11 cellular contexts compared by ENCODE assay signal in the genomic region with DNA sequence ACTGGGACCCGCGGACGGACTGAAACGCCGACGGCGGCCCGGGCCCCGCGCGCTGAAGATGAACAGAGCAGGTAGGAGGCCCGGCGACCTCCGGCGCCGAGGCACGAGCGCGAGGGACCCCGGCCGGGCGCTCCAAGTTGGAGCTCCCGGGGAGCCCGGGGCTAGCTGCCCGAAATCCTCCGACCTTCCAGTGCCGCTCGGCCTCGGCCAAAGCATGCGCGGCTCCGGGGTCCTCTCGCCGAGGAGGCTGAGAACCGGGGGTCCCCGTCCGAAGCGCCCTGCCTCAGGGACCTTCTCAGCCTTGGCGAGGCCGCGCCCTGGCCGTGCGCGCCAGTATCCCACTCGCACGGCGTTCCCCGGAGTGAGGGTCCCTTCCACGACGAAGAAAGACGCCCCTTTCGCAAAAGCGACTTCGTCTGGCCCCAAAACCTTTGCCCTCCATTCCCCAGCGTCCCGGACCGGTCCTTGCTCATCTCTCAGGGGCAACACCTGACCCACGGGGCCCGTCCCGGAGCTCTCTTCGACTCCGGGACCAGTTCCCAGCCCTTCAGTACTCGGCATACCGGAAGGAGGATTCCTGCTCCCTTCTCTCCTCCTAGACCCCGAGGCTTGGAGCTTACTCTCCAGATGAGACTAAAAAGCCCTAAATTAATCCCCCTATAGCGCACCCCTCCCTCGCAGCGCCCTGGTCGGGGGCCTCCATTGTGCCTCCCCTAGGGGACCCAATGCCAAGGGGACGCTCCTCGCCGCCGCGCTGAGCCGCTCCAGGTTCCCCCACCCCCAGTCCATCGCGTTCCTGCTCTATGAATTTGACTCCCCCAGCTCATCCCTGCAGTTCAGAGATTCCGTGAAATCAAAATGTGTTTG. TPM values are rescaled to one million over a fixed set of nuclear protein-coding genes. Genes with fewer than 3 reads are reported as not detected.
DNase-seq lines count a peak whose midpoint lies in the region; ATAC-seq and TF ChIP-seq lines count a peak whose summit lies in the region.
"Had no signal": no experiment of that assay in that cellular context is flagged by ENCODE, and none has a peak within 500 bp of the region (broad histone marks: within the 10 kb centered on the region; RNA-seq: fewer than 3 reads in every experiment).

No MANE protein-coding gene starts in this region.

- peaks cover 6% of the 10 kb centered on the region for H3K36me3 Mint-ChIP-seq in T-helper 17 cell (ENCODE audit: low read depth)
- H3K36me3 Mint-ChIP-seq in endothelial cell (ENCODE audit: low read depth, unreplicated experiment) = peaks cover 36% of the 10 kb centered on the region
- H3K36me3 Mint-ChIP-seq in stimulated activated memory B cell treated with anti-CD40 and anti-IgM and Interleukin-4, amounts not matched to agents 10 μg/mL and 1 μg/mL and 100 μg/mL, for 72 hours = no peaks in the 10 kb centered on the region

- H3K27ac Mint-ChIP-seq in T-helper 17 cell = no peak overlapping the region
- peak overlapping the region; percentile 96 for H3K27ac Mint-ChIP-seq in endothelial cell (ENCODE audit: unreplicated experiment)
- no peak overlapping the region for H3K27ac Mint-ChIP-seq in stimulated activated memory B cell treated with anti-CD40 and anti-IgM and Interleukin-4, amounts not matched to agents 10 μg/mL and 1 μg/mL and 100 μg/mL, for 72 hours

- no peaks in the 10 kb centered on the region for H3K9me3 ChIP-seq in T-helper 17 cell (ENCODE audit: control insufficient read depth, low read length, poor library complexity, severe bottlenecking)
- no peaks in the 10 kb centered on the region for H3K9me3 ChIP-seq in mesenchymal stem cell (ENCODE audit: control insufficient read depth, low read length)
- H3K9me3 ChIP-seq: neutrophil had no signal

- H3K36me3 ChIP-seq in mesenchymal stem cell (ENCODE audit: control insufficient read depth in 1 of 2, insufficient read depth in 2 of 2, low read depth in 1 of 2, low read length in 2 of 2) = no peaks in the 10 kb centered on the region
- H3K36me3 ChIP-seq: neutrophil had no signal

- no peak overlapping the region for H3K23ac ChIP-seq in mesenchymal stem cell (ENCODE audit: low read length in 2 of 2)

- peaks cover 88% of the 10 kb centered on the region for H3K27me3 Mint-ChIP-seq in T-helper 17 cell
- H3K27me3 Mint-ChIP-seq in endothelial cell (ENCODE audit: unreplicated experiment) = peaks cover 26% of the 10 kb centered on the region
- peaks cover 81% of the 10 kb centered on the region for H3K27me3 Mint-ChIP-seq in stimulated activated memory B cell treated with anti-CD40 and anti-IgM and Interleukin-4, amounts not matched to agents 10 μg/mL and 1 μg/mL and 100 μg/mL, for 72 hours

- H3K18ac ChIP-seq in mesenchymal stem cell (ENCODE audit: low read depth in 1 of 2, low read length in 2 of 2) = no peak overlapping the region

- H3K27me3 ChIP-seq in mesenchymal stem cell (ENCODE audit: control insufficient read depth in 1 of 2, insufficient read depth in 1 of 2, low read length in 2 of 2) = peaks cover 64 to 86% of the 10 kb centered on the region in 2 experiments

- H3K4me2 ChIP-seq in mesenchymal stem cell (ENCODE audit: low read length, poor library complexity, severe bottlenecking) = no peak overlapping the region

- TF ChIP-seq CTCF in endothelial cell (IDR thresholded peaks at IDR 0.05; ENCODE audit: unreplicated experiment) = no peak

- H3K9ac ChIP-seq in mesenchymal stem cell (ENCODE audit: low read length) = peak overlapping the region; percentile 43

- no peak overlapping the region for H3K14ac ChIP-seq in mesenchymal stem cell (ENCODE audit: low read length in 2 of 2)

- peaks cover 2% of the 10 kb centered on the region for H3K4me1 ChIP-seq in mesenchymal stem cell (ENCODE audit: control insufficient read depth, insufficient read depth, low read depth, low read length)

- H3K4ac ChIP-seq in mesenchymal stem cell (ENCODE audit: low read depth in 1 of 2, low read length in 2 of 2) = no peak overlapping the region

- H2BK15ac ChIP-seq in mesenchymal stem cell (ENCODE audit: low read depth, poor library complexity, severe bottlenecking) = no peak overlapping the region

- no peak overlapping the region for H2BK5ac ChIP-seq in mesenchymal stem cell (ENCODE audit: low read depth, low read length, poor library complexity, severe bottlenecking)

- no peak overlapping the region for H4K91ac ChIP-seq in mesenchymal stem cell (ENCODE audit: low read length)

- H3K27ac ChIP-seq in mesenchymal stem cell (ENCODE audit: low read length, poor library complexity, severe bottlenecking) = no peak overlapping the region
- H3K27ac ChIP-seq: neutrophil had no signal

- WGBS in mesenchymal stem cell = 1% methylated on average over 67 of the region's 78 CpGs

- no peak overlapping the region for H2AK5ac ChIP-seq in mesenchymal stem cell (ENCODE audit: low read length, severe bottlenecking)

- no peak overlapping the region for H2AFZ ChIP-seq in mesenchymal stem cell (ENCODE audit: low read depth, low read length)

- no peak overlapping the region for H2BK12ac ChIP-seq in mesenchymal stem cell (ENCODE audit: low read length in 2 of 2)

- DNase-seq in T-helper 17 cell = no peak
- peak; percentile 27 for DNase-seq in endothelial cell (ENCODE audit: low spot score)
- DNase-seq in mesenchymal stem cell = no peak
- no peak for DNase-seq in SKM-1 treated with dmso at 0.1 percent for 144 hours (lab: John Stamatoyannopoulos, UW; ENCODE audit: unreplicated experiment)
- no peak for DNase-seq in HK-2 (ENCODE audit: unreplicated experiment)
- DNase-seq in NCI-H146 treated with DMSO at 0.1 percent for 48 hours (lab: John Stamatoyannopoulos, UW; ENCODE audit: unreplicated experiment) = no peak
- no peak for DNase-seq in LoVo (ENCODE audit: low spot score)

- H3K79me1 ChIP-seq in mesenchymal stem cell (replicated peaks; ENCODE audit: low read length, poor library complexity, severe bottlenecking) = no peaks in the 10 kb centered on the region

- no peak overlapping the region for H2BK120ac ChIP-seq in mesenchymal stem cell (ENCODE audit: low read depth, low read length)

- H3K4me1 Mint-ChIP-seq in T-helper 17 cell = peaks cover 9% of the 10 kb centered on the region
- peaks cover 75% of the 10 kb centered on the region for H3K4me1 Mint-ChIP-seq in endothelial cell (ENCODE audit: unreplicated experiment)
- H3K4me1 Mint-ChIP-seq in stimulated activated memory B cell treated with anti-CD40 and anti-IgM and Interleukin-4, amounts not matched to agents 10 μg/mL and 1 μg/mL and 100 μg/mL, for 72 hours = peaks cover 12% of the 10 kb centered on the region

- peak overlapping the region in 1 of 2 experiments; percentile 69 for H3K4me3 ChIP-seq in mesenchymal stem cell (ENCODE audit: insufficient read depth in 1 of 2, low read depth in 1 of 2, low read length in 2 of 2)

- H3K9me3 Mint-ChIP-seq in endothelial cell (ENCODE audit: unreplicated experiment) = no peaks in the 10 kb centered on the region
- H3K9me3 Mint-ChIP-seq in stimulated activated memory B cell treated with anti-CD40 and anti-IgM and Interleukin-4, amounts not matched to agents 10 μg/mL and 1 μg/mL and 100 μg/mL, for 72 hours = no peaks in the 10 kb centered on the region

- no peak overlapping the region for H4K8ac ChIP-seq in mesenchymal stem cell (ENCODE audit: low read length)

- no peak for ATAC-seq in T-helper 17 cell
- ATAC-seq in stimulated activated memory B cell treated with anti-CD40 and anti-IgM and Interleukin-4, amounts not matched to agents 10 μg/mL and 1 μg/mL and 100 μg/mL, for 72 hours = no peak
- ATAC-seq: esophagus mucosa had no signal

- H3K4me3 Mint-ChIP-seq in T-helper 17 cell (peak overlapping the region; percentile 86), endothelial cell (ENCODE audit: unreplicated experiment) (peak overlapping the region; percentile 99)
- H3K4me3 Mint-ChIP-seq in stimulated activated memory B cell treated with anti-CD40 and anti-IgM and Interleukin-4, amounts not matched to agents 10 μg/mL and 1 μg/mL and 100 μg/mL, for 72 hours = peak overlapping the region; percentile 26

RNA-seq across cellular contexts. Expression of gene FGD5, which starts 7.7 kb away (rescaled TPM):
- not detected for total RNA-seq in T-helper 17 cell
- total RNA-seq in endothelial cell (ENCODE audit: unreplicated experiment) = 294 TPM
- 0.17 TPM for polyA plus RNA-seq in mesenchymal stem cell (2013, experiment 1 of 2)
- polyA plus RNA-seq in mesenchymal stem cell (2013, experiment 2 of 2) = 0.16 TPM
- total RNA-seq: T-helper 1 cell treated with Interleukin-12 subunit alpha and Interleukin-12 subunit beta and Interleukin-4 antibody, amounts not matched to agents 30 ng/mL and 1 ng/mL, for 36 hours had no signal

Comparison
In these comparisons a context has a peak if more than half of its experiments do, and no peak if none do; other contexts are left out.
1. H3K4me3 Mint-ChIP-seq: peak in every context shown above with its lines; median percentile 99 in endothelial cell; 86 in T-helper 17 cell; 26 in stimulated activated memory B cell treated with anti-CD40 and anti-IgM and Interleukin-4, amounts not matched to agents 10 μg/mL and 1 μg/mL and 100 μg/mL, for 72 hours.
2. RNA of gene FGD5, which starts 7.7 kb away (total RNA-seq): 294 TPM in endothelial cell (single experiment); not detected in T-helper 17 cell; every median in the first group is over 100 times any median in the second.